ENCODE assay signal across 16 cellular contexts in the genomic region with DNA sequence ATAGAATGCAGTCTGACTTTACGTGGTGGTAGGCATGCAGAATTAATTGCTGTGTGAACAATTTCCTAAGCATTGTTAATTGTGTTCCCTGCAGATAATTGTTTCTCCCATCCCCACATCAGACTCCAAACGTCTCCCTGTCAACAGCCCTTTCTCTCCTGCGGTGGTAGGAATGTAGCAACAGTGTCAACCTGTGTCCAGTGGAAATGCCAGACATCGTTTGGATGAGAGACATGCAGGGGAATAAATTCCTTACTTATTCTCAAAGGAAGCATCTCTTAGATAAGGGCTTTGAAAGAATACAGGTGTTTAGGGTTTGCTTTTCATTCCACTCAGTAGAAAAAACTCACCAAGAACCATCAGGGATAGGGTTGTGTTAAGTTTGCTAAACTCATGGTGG.
DNase-seq lines count a peak whose midpoint lies in the region; ATAC-seq and TF ChIP-seq lines count a peak whose summit lies in the region.
"Had no signal": no experiment of that assay in that cellular context is flagged by ENCODE, and none has a peak within 500 bp of the region (broad histone marks: within the 10 kb centered on the region; RNA-seq: fewer than 3 reads in every experiment).

No MANE protein-coding gene starts in this region.

- no peak for TF ChIP-seq POLR2A in adrenal gland (IDR thresholded peaks at IDR 0.05)

- intact Hi-C loops in left ventricle myocardium inferior (cut with micrococcal nuclease) (no loop called here), heart right ventricle (cut with DNase I) (loop anchor here in 4 of 10 donors (10.0 kb wide), 1 partner anchor 321 kb away; no protein-coding TSS in a partner anchor), lower lobe of right lung (cut with DNase I) (no loop called here), adrenal gland (cut with DNase I) (no loop called here)

- H2BK15ac ChIP-seq in mesendoderm (replicated peaks; ENCODE audit: low read depth): no peak overlapping the region

- H2AK5ac ChIP-seq in mesendoderm (ENCODE audit: low read length): no peak overlapping the region

- H4K5ac ChIP-seq in mesendoderm (ENCODE audit: low read length): no peak overlapping the region

- no peak overlapping the region for H3K56ac ChIP-seq in mesendoderm (ENCODE audit: low read length)

- no peak overlapping the region for H3K4ac ChIP-seq in mesendoderm (ENCODE audit: low read depth, low read length)

- no peak overlapping the region for H2BK120ac ChIP-seq in mesendoderm (ENCODE audit: low read depth, low read length)

- H3K27ac ChIP-seq in left ventricle myocardium inferior (replicated peaks) (peak overlapping the region; percentile 60), heart right ventricle (peak overlapping the region in 1 of 10 donors; percentile 41), mesendoderm (ENCODE audit: low read depth, low read length) (no peak overlapping the region), lower lobe of right lung (no peak overlapping the region), adrenal gland (no peak overlapping the region)

- peaks cover 56% of the 10 kb centered on the region for H3K4me1 ChIP-seq in left ventricle myocardium inferior
- peaks cover 0 to 29% (median 16%) of the 10 kb centered on the region in 9 donors for H3K4me1 ChIP-seq in heart right ventricle
- peaks cover 10% of the 10 kb centered on the region for H3K4me1 ChIP-seq in mesendoderm (ENCODE audit: control insufficient read depth, low read depth, low read length)
- H3K4me1 ChIP-seq in lower lobe of right lung: no peaks in the 10 kb centered on the region
- H3K4me1 ChIP-seq in adrenal gland (replicated peaks in 1 of 2): no peaks in the 10 kb centered on the region

- no peak overlapping the region for H4K8ac ChIP-seq in mesendoderm (ENCODE audit: low read depth, low read length)

- H3K79me1 ChIP-seq in mesendoderm (ENCODE audit: low read length): no peaks in the 10 kb centered on the region

- H3K23ac ChIP-seq in mesendoderm (ENCODE audit: low read length): no peak overlapping the region

- H3K4me3 ChIP-seq in left ventricle myocardium inferior: no peak overlapping the region
- no peak overlapping the region for H3K4me3 ChIP-seq in heart right ventricle
- no peak overlapping the region for H3K4me3 ChIP-seq in mesendoderm (ENCODE audit: low read length)
- H3K4me3 ChIP-seq in lower lobe of right lung: no peak overlapping the region
- H3K4me3 ChIP-seq in adrenal gland: no peak overlapping the region
- H3K4me3 ChIP-seq: GM12878, GM23338 had no signal

- H3K36me3 ChIP-seq in left ventricle myocardium inferior (peaks cover 21% of the 10 kb centered on the region), heart right ventricle (no peaks in the 10 kb centered on the region), mesendoderm (ENCODE audit: control insufficient read depth, insufficient read depth, low read length) (no peaks in the 10 kb centered on the region), lower lobe of right lung (no peaks in the 10 kb centered on the region), adrenal gland (replicated peaks in 1 of 2) (no peaks in the 10 kb centered on the region)

- no peak overlapping the region for H3K9ac ChIP-seq in mesendoderm (ENCODE audit: low read length)

- DNase-seq in left ventricle myocardium inferior (no peak), heart right ventricle (no peak), NCI-H69 (lab: John Stamatoyannopoulos, UW) (peak; percentile 23), mesendoderm (peak; percentile 18), lower lobe of right lung (no peak), adrenal gland (no peak)
- DNase-seq: CD4-positive, alpha-beta T cell; CD8-positive, alpha-beta memory T cell; DMS 273 treated with DMSO at 0.1 percent for 48 hours; DMS79; EL; GDM1; H9 had no signal

- H3K4me2 ChIP-seq in mesendoderm (ENCODE audit: low read length): no peak overlapping the region

- H3K79me2 ChIP-seq in mesendoderm (ENCODE audit: control insufficient read depth, insufficient read depth, low read length): no peaks in the 10 kb centered on the region

- ATAC-seq in heart right ventricle: no peak
- ATAC-seq in lower lobe of right lung: no peak
- ATAC-seq: GM12878, HCT116 had no signal

- no peak for TF ChIP-seq CTCF in left ventricle myocardium inferior (IDR thresholded peaks at IDR 0.05; ENCODE audit: borderline replicate concordance)
- TF ChIP-seq CTCF in heart right ventricle (IDR thresholded peaks at IDR 0.05): no peak
- TF ChIP-seq CTCF in lower lobe of right lung (IDR thresholded peaks at IDR 0.05): no peak
- TF ChIP-seq CTCF in adrenal gland (IDR thresholded peaks at IDR 0.05): no peak

- 20 to 27% methylated on average over 4 of the region's 4 CpGs for WGBS in heart right ventricle, 2 donors
- no CpG with 5 or more reads among the region's 4 CpGs for WGBS in mesendoderm (ENCODE audit: extremely low coverage, insufficient coverage, low lambda C conversion rate)
- 32 to 53% (median 48%) methylated on average over 4 of the region's 4 CpGs for WGBS in adrenal gland, 4 donors

- H3K9me3 ChIP-seq in left ventricle myocardium inferior (replicated peaks) (peaks cover 4% of the 10 kb centered on the region), heart right ventricle (no peaks in the 10 kb centered on the region), lower lobe of right lung (no peaks in the 10 kb centered on the region), adrenal gland (replicated peaks in 1 of 3) (no peaks in the 10 kb centered on the region)

- H3K27me3 ChIP-seq in left ventricle myocardium inferior (ENCODE audit: low read depth): no peaks in the 10 kb centered on the region
- H3K27me3 ChIP-seq in heart right ventricle: no peaks in the 10 kb centered on the region
- no peaks in the 10 kb centered on the region for H3K27me3 ChIP-seq in mesendoderm (ENCODE audit: insufficient read depth, low read length, poor library complexity)
- H3K27me3 ChIP-seq in lower lobe of right lung (ENCODE audit: low read depth): no peaks in the 10 kb centered on the region
- no peaks in the 10 kb centered on the region for H3K27me3 ChIP-seq in adrenal gland

- no peak overlapping the region for H2BK5ac ChIP-seq in mesendoderm (ENCODE audit: low read length)

- no peak overlapping the region for H3K18ac ChIP-seq in mesendoderm (ENCODE audit: low read length)

Comparison
In these comparisons a context has a peak if more than half of its experiments do, and no peak if none do; other contexts are left out.
1. DNase-seq: peak in NCI-H69 (single experiment) and mesendoderm (single experiment); none in left ventricle myocardium inferior (single experiment), heart right ventricle (0 of 2), lower lobe of right lung (single experiment) and adrenal gland (0 of 7).